9 cellular contexts compared by ENCODE assay signal in genomic region chr12:11170810-11171144, GRCh38. TPM values are rescaled to one million over a fixed set of nuclear protein-coding genes. Genes with fewer than 3 reads are reported as not detected.
DNase-seq lines count a peak whose midpoint lies in the region; ATAC-seq and TF ChIP-seq lines count a peak whose summit lies in the region.
"Had no signal": no experiment of that assay in that cellular context is flagged by ENCODE, and none has a peak within 500 bp of the region (broad histone marks: within the 10 kb centered on the region; RNA-seq: fewer than 3 reads in every experiment).

No MANE protein-coding gene starts in this region.

- H2AFZ ChIP-seq in Loucy (ENCODE audit: low read length), result no peak overlapping the region

- H3K9ac ChIP-seq in Loucy (ENCODE audit: low read depth, low read length, poor library complexity, severe bottlenecking) (peak overlapping the region; percentile 74), duodenal mucosa (ENCODE audit: low read depth in 1 of 2, low read length in 2 of 2) (peak overlapping the region; percentile 81 to 84)

- H3K9me3 ChIP-seq in BE2C (no peaks in the 10 kb centered on the region), Loucy (ENCODE audit: insufficient read depth, low read depth, low read length) (no peaks in the 10 kb centered on the region), duodenal mucosa (ENCODE audit: control insufficient read depth in 1 of 2, low read length in 2 of 2) (no peaks in the 10 kb centered on the region)

- peak overlapping the region; percentile 96 for H3K27ac ChIP-seq in duodenal mucosa (ENCODE audit: low read depth, low read length)

- ATAC-seq in GM19395 (IDR thresholded peaks at IDR 0.05; ENCODE audit: unreplicated experiment), result no peak

- peak overlapping the region; percentile 87 for H3K4me3 ChIP-seq in BE2C (ENCODE audit: low read depth, low read length)
- H3K4me3 ChIP-seq in Loucy (ENCODE audit: low read length, poor library complexity, severe bottlenecking), result peak overlapping the region; percentile 80
- peak overlapping the region; percentile 79 to 88 for H3K4me3 ChIP-seq in duodenal mucosa (ENCODE audit: low read depth in 1 of 2, low read length in 2 of 2)

- H3K27me3 ChIP-seq in BE2C, result no peaks in the 10 kb centered on the region
- no peaks in the 10 kb centered on the region for H3K27me3 ChIP-seq in Loucy (ENCODE audit: insufficient read depth, low read length, poor library complexity, severe bottlenecking)
- H3K27me3 ChIP-seq in duodenal mucosa (ENCODE audit: control insufficient read depth in 1 of 2, insufficient read depth in 2 of 2, low read length in 2 of 2), result no peaks in the 10 kb centered on the region

- peaks cover 46% of the 10 kb centered on the region for H3K4me1 Mint-ChIP-seq in nephron

- peaks cover 42% of the 10 kb centered on the region for H4K20me1 ChIP-seq in Loucy (ENCODE audit: insufficient read depth, low read length, poor library complexity, severe bottlenecking)

- no peaks in the 10 kb centered on the region for H3F3A ChIP-seq in Loucy (ENCODE audit: low read depth)

- DNase-seq in BE2C, result no peak
- no peak for DNase-seq in germinal center (ENCODE audit: low spot score)
- DNase-seq in H4 (ENCODE audit: low spot score), result no peak
- no peak for DNase-seq in NOMO-1 (lab: John Stamatoyannopoulos, UW; ENCODE audit: unreplicated experiment in 2 of 2)

- peak overlapping the region; percentile 95 to 100 (median 99) for H3K27ac Mint-ChIP-seq in nephron

- no peaks in the 10 kb centered on the region for H3K9me3 Mint-ChIP-seq in nephron

- peak overlapping the region; percentile 72 for H3K4me2 ChIP-seq in Loucy (ENCODE audit: low read depth, low read length, poor library complexity, severe bottlenecking)

- H3K36me3 ChIP-seq in BE2C (peaks cover 9% of the 10 kb centered on the region), Loucy (ENCODE audit: insufficient read depth, low read length) (no peaks in the 10 kb centered on the region), duodenal mucosa (ENCODE audit: control insufficient read depth in 1 of 2, insufficient read depth in 2 of 2, low read length in 2 of 2) (peaks cover 0 to 14% of the 10 kb centered on the region in 2 donors)

- H3K4me1 ChIP-seq in BE2C (no peaks in the 10 kb centered on the region), Loucy (ENCODE audit: insufficient read depth, low read length, poor library complexity, severe bottlenecking) (peaks cover 38% of the 10 kb centered on the region), duodenal mucosa (ENCODE audit: control insufficient read depth in 1 of 2, insufficient read depth in 2 of 2, low read length in 2 of 2) (peaks cover 20 to 22% of the 10 kb centered on the region in 2 donors)

- no peaks in the 10 kb centered on the region for H3K9me2 ChIP-seq in Loucy (replicated peaks; ENCODE audit: low read depth, low read length)

- H3K27me3 Mint-ChIP-seq in nephron (ENCODE audit: low read depth), result no peaks in the 10 kb centered on the region

- H3K79me2 ChIP-seq in Loucy (ENCODE audit: insufficient read depth, low read length), result peaks cover 67% of the 10 kb centered on the region

- TF ChIP-seq CTCF in BE2C (IDR thresholded peaks at IDR 0.05; ENCODE audit: low read depth, low read length), result no peak
- no peak for TF ChIP-seq CTCF in Loucy (conservative IDR thresholded peaks at IDR 0.05; ENCODE audit: low read length)
- no peak for TF ChIP-seq CTCF in nephron (IDR thresholded peaks at IDR 0.05; ENCODE audit: unreplicated experiment in 3 of 3)

- H3K4me3 Mint-ChIP-seq in nephron, result peak overlapping the region; percentile 96 to 98 (median 96)

- H3K36me3 Mint-ChIP-seq in nephron (ENCODE audit: low read depth), result peaks cover 50% of the 10 kb centered on the region

RNA-seq across cellular contexts. Expression of gene SMIM10L1, which starts 0.2 kb away (rescaled TPM):
- polyA plus RNA-seq in BE2C (2012; ENCODE audit: insufficient read depth, insufficient read length, low read depth), result 12.1 TPM
- total RNA-seq in H4 (2014; rRNA removed; shearing (Covaris generic)), result 8.4 and 10.1 TPM in 2 replicates

RNA-seq across cellular contexts. Expression of gene TAS2R42, which starts 16.0 kb away (rescaled TPM):
- not detected for polyA plus RNA-seq in BE2C (2012; ENCODE audit: insufficient read depth, insufficient read length, low read depth)
- not detected in 2 replicates for total RNA-seq in H4 (2014; rRNA removed; shearing (Covaris generic))
- total RNA-seq: RPMI7951 had no signal

RNA-seq across cellular contexts. Expression of gene TAS2R30, which starts 36.3 kb away (rescaled TPM):
- polyA plus RNA-seq in BE2C (2012; ENCODE audit: insufficient read depth, insufficient read length, low read depth), result not detected
- total RNA-seq in H4 (2014; rRNA removed; shearing (Covaris generic)), result 0.10 TPM in 1 of 2 replicates, not detected in the other
